20 cellular contexts compared by ENCODE assay signal in the genomic region with DNA sequence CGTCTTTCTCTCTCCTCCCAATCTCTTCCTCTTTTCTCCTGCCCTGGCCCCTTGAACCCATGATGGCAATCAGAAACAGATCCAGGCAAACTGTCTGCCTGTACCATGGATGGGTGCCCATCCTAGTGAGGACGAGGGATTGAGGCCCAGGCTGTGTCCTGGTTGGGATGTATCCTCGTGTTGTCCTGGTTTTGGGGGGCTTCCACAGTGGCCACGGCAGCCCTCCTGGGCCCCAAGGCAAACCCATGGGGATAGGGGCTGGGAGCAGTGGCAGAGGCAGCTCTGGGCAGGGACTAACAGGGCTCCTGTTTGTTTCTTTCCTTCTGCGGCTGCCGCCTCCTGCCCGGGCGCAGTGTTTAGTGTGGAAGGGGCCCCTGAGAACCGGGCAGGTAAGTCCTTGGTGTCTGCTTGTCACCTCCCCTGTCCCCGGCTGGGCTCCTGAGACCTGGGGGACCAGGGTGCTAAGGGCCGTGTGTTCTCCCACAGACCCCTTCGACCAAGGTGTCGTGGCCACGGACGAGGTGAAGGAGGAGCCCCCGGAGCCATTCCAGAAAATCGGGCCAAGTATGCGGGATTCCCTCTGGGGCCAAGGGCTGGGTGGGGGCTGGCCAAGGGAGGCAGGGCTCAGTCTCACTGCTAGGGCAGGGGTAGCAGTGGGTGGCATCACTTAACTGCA.
DNase-seq lines count a peak whose midpoint lies in the region; ATAC-seq and TF ChIP-seq lines count a peak whose summit lies in the region.
"Had no signal": no experiment of that assay in that cellular context is flagged by ENCODE, and none has a peak within 500 bp of the region (broad histone marks: within the 10 kb centered on the region; RNA-seq: fewer than 3 reads in every experiment).

No MANE protein-coding gene starts in this region.

- H3K4me3 Mint-ChIP-seq in activated naive CD8-positive, alpha-beta T cell treated with anti-CD3 and anti-CD28 coated beads, Interleukin-2, amount 10 ng/mL, durations not matched to agents 7 days and 5 days: no peak overlapping the region
- H3K4me3 Mint-ChIP-seq in activated naive CD8-positive, alpha-beta T cell treated with anti-CD3 and anti-CD28 coated beads, Interleukin-2, amount 50 U/mL, for 24 hours: no peak overlapping the region
- no peak overlapping the region for H3K4me3 Mint-ChIP-seq in central memory CD8-positive, alpha-beta T cell
- H3K4me3 Mint-ChIP-seq in type B pancreatic cell (no peak overlapping the region), T-helper 17 cell (no peak overlapping the region)

- ATAC-seq in activated naive CD8-positive, alpha-beta T cell treated with anti-CD3 and anti-CD28 coated beads, Interleukin-2, amount 10 ng/mL, durations not matched to agents 7 days and 5 days (ENCODE audit: low read depth): no peak
- ATAC-seq in activated naive CD8-positive, alpha-beta T cell treated with anti-CD3 and anti-CD28 coated beads, Interleukin-2, amount 50 U/mL, for 24 hours: no peak
- no peak for ATAC-seq in central memory CD8-positive, alpha-beta T cell (replicated peaks; ENCODE audit: extremely low read depth, poor library complexity, severe bottlenecking)
- ATAC-seq in omental fat pad (ENCODE audit: low FRiP score) (no peak), GM18502 (IDR thresholded peaks at IDR 0.05; ENCODE audit: poor library complexity, unreplicated experiment) (no peak), T-helper 17 cell (no peak)
- ATAC-seq: left ventricle myocardium superior had no signal

- no peak overlapping the region for H3K27ac Mint-ChIP-seq in activated naive CD8-positive, alpha-beta T cell treated with anti-CD3 and anti-CD28 coated beads, Interleukin-2, amount 10 ng/mL, durations not matched to agents 7 days and 5 days
- H3K27ac Mint-ChIP-seq in activated naive CD8-positive, alpha-beta T cell treated with anti-CD3 and anti-CD28 coated beads, Interleukin-2, amount 50 U/mL, for 24 hours: no peak overlapping the region
- H3K27ac Mint-ChIP-seq in central memory CD8-positive, alpha-beta T cell (ENCODE audit: low read depth): no peak overlapping the region
- H3K27ac Mint-ChIP-seq in type B pancreatic cell (no peak overlapping the region), T-helper 17 cell (no peak overlapping the region)

- H3K9me3 ChIP-seq in T-helper 17 cell (ENCODE audit: control insufficient read depth, low read length, poor library complexity, severe bottlenecking): no peaks in the 10 kb centered on the region

- no peaks in the 10 kb centered on the region for H3K4me1 Mint-ChIP-seq in activated naive CD8-positive, alpha-beta T cell treated with anti-CD3 and anti-CD28 coated beads, Interleukin-2, amount 10 ng/mL, durations not matched to agents 7 days and 5 days
- H3K4me1 Mint-ChIP-seq in activated naive CD8-positive, alpha-beta T cell treated with anti-CD3 and anti-CD28 coated beads, Interleukin-2, amount 50 U/mL, for 24 hours: no peaks in the 10 kb centered on the region
- no peaks in the 10 kb centered on the region for H3K4me1 Mint-ChIP-seq in central memory CD8-positive, alpha-beta T cell
- H3K4me1 Mint-ChIP-seq in type B pancreatic cell (ENCODE audit: unreplicated experiment) (no peaks in the 10 kb centered on the region), T-helper 17 cell (no peaks in the 10 kb centered on the region)

- TF ChIP-seq CTCF in omental fat pad (IDR thresholded peaks at IDR 0.05) (no peak), type B pancreatic cell (conservative IDR thresholded peaks at IDR 0.05) (no peak)

- peak; percentile 10 for DNase-seq in activated naive CD8-positive, alpha-beta T cell treated with anti-CD3 and anti-CD28 coated beads, Interleukin-2, amount 10 ng/mL, durations not matched to agents 7 days and 5 days
- no peak for DNase-seq in activated naive CD8-positive, alpha-beta T cell treated with anti-CD3 and anti-CD28 coated beads, Interleukin-2, amount 50 U/mL, for 24 hours
- peak; percentile 2 to 9 for DNase-seq in central memory CD8-positive, alpha-beta T cell (ENCODE audit: low spot score in 2 of 2)
- peak; percentile 19 for DNase-seq in omental fat pad (ENCODE audit: low spot score)
- DNase-seq in type B pancreatic cell (ENCODE audit: extremely low spot score, unreplicated experiment): peak; percentile 54
- DNase-seq in T-helper 17 cell: no peak
- no peak for DNase-seq in effector CD8-positive, alpha-beta T cell (lab: John Stamatoyannopoulos, UW)
- DNase-seq: activated CD4-positive, alpha-beta T cell treated with anti-CD3 and anti-CD28 coated beads, Interleukin-2, amount 50 U/mL, for 4 hours; DMS153; GDM1; glutamatergic neuron; H7; Kasumi-1; left ventricle myocardium superior; NCI-H1105; NCI-H524 treated with DMSO at 0.1 percent for 48 hours; nucleus accumbens; stimulated activated CD4-positive, alpha-beta T cell treated with anti-CD3 and anti-CD28 coated beads, Interleukin-1b, Interleukin-23, amount 100 ng/mL, for 48 hours; SW 1271 had no signal

- POLR2A ChIA-PET in activated naive CD8-positive, alpha-beta T cell treated with anti-CD3 and anti-CD28 coated beads, Interleukin-2, amount 10 ng/mL, durations not matched to agents 7 days and 5 days (lab: Charles Lee): no interaction called here

- H3K9me3 Mint-ChIP-seq in activated naive CD8-positive, alpha-beta T cell treated with anti-CD3 and anti-CD28 coated beads, Interleukin-2, amount 10 ng/mL, durations not matched to agents 7 days and 5 days: no peaks in the 10 kb centered on the region
- H3K9me3 Mint-ChIP-seq in activated naive CD8-positive, alpha-beta T cell treated with anti-CD3 and anti-CD28 coated beads, Interleukin-2, amount 50 U/mL, for 24 hours: peaks cover 4% of the 10 kb centered on the region
- no peaks in the 10 kb centered on the region for H3K9me3 Mint-ChIP-seq in central memory CD8-positive, alpha-beta T cell
- peaks cover 4% of the 10 kb centered on the region for H3K9me3 Mint-ChIP-seq in type B pancreatic cell

- H3K27me3 Mint-ChIP-seq in activated naive CD8-positive, alpha-beta T cell treated with anti-CD3 and anti-CD28 coated beads, Interleukin-2, amount 10 ng/mL, durations not matched to agents 7 days and 5 days: peaks cover 3% of the 10 kb centered on the region
- no peaks in the 10 kb centered on the region for H3K27me3 Mint-ChIP-seq in activated naive CD8-positive, alpha-beta T cell treated with anti-CD3 and anti-CD28 coated beads, Interleukin-2, amount 50 U/mL, for 24 hours
- peaks cover 14% of the 10 kb centered on the region for H3K27me3 Mint-ChIP-seq in central memory CD8-positive, alpha-beta T cell
- H3K27me3 Mint-ChIP-seq in type B pancreatic cell (no peaks in the 10 kb centered on the region), T-helper 17 cell (peaks cover 14% of the 10 kb centered on the region)

- no peaks in the 10 kb centered on the region for H3K36me3 Mint-ChIP-seq in activated naive CD8-positive, alpha-beta T cell treated with anti-CD3 and anti-CD28 coated beads, Interleukin-2, amount 10 ng/mL, durations not matched to agents 7 days and 5 days
- H3K36me3 Mint-ChIP-seq in activated naive CD8-positive, alpha-beta T cell treated with anti-CD3 and anti-CD28 coated beads, Interleukin-2, amount 50 U/mL, for 24 hours (ENCODE audit: low read depth): no peaks in the 10 kb centered on the region
- no peaks in the 10 kb centered on the region for H3K36me3 Mint-ChIP-seq in central memory CD8-positive, alpha-beta T cell (ENCODE audit: insufficient read depth)
- H3K36me3 Mint-ChIP-seq in type B pancreatic cell (peaks cover 43% of the 10 kb centered on the region), T-helper 17 cell (ENCODE audit: low read depth) (peaks cover 3% of the 10 kb centered on the region)

Comparison
In these comparisons a context has a peak if more than half of its experiments do, and no peak if none do; other contexts are left out.
1. DNase-seq: peak in activated naive CD8-positive, alpha-beta T cell treated with anti-CD3 and anti-CD28 coated beads, Interleukin-2, amount 10 ng/mL, durations not matched to agents 7 days and 5 days (single experiment), central memory CD8-positive, alpha-beta T cell (2 of 2), omental fat pad (single experiment) and type B pancreatic cell (single experiment); none in activated naive CD8-positive, alpha-beta T cell treated with anti-CD3 and anti-CD28 coated beads, Interleukin-2, amount 50 U/mL, for 24 hours (single experiment), T-helper 17 cell (0 of 3) and effector CD8-positive, alpha-beta T cell (single experiment).